In the genomic region with DNA sequence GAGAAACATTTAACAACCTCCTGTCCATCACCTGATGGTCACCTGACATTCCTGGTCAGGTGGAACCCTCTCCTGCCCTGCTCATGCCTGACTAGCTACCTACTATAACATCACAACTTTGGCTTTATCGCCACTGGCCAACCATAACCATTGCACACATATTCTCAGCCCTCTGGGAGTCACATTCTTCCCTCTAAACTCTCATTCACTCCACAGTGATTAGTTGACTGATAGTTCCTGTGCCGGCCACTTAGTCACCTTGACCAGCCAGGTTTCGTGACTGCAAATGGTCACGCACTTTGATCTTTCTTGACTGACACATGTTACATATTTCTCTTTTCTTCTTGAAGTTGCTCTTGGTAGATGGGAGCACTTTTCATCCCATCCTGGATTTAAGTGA, we compare ENCODE assay signal across 23 cellular contexts. TPM values are rescaled to one million over a fixed set of nuclear protein-coding genes. Genes with fewer than 3 reads are reported as not detected.
DNase-seq lines count a peak whose midpoint lies in the region; ATAC-seq, FAIRE-seq and TF ChIP-seq lines count a peak whose summit lies in the region.
"Had no signal": no experiment of that assay in that cellular context is flagged by ENCODE, and none has a peak within 500 bp of the region (broad histone marks: within the 10 kb centered on the region; RNA-seq: fewer than 3 reads in every experiment).

No MANE protein-coding gene starts in this region.

- no peaks in the 10 kb centered on the region for H3K9me3 ChIP-seq in HCT116 (ENCODE audit: control insufficient read depth in 1 of 2, insufficient read depth in 1 of 2, low read depth in 1 of 2, low read length in 2 of 2)
- no peaks in the 10 kb centered on the region for H3K9me3 ChIP-seq in H1 (ENCODE audit: insufficient read depth in 2 of 2, low read depth in 1 of 2, low read length in 1 of 2)
- H3K9me3 ChIP-seq: A549, HAP-1, MG63 had no signal

- H3K4me3 ChIP-seq in HCT116 (replicated peaks in 1 of 2; ENCODE audit: low read depth in 1 of 2, low read length in 2 of 2) (peak overlapping the region in 1 of 2 experiments; percentile 40; a peak in 2 of 4 replicates), H1 (ENCODE audit: extremely low read depth in 1 of 4, insufficient read depth in 2 of 4, low read depth in 3 of 4, low read length in 4 of 4) (no peak overlapping the region)
- H3K4me3 ChIP-seq: A549, HAP-1, MG63, Peyer's patch had no signal

- H3K9me2 ChIP-seq in HCT116 (ENCODE audit: insufficient read depth) = no peaks in the 10 kb centered on the region

- 68% methylated on average over 4 of the region's 4 CpGs; no CpG with 5 or more reads in 1 of the 2 experiments for WGBS in H1 (ENCODE audit: extremely low coverage in 1 of 2, insufficient coverage in 1 of 2, insufficient read length in 1 of 2, insufficient replicate concordance in 2 of 2, low coverage in 1 of 2, low lambda C conversion rate in 2 of 2, missing lambda C conversion rate in 1 of 2), 2 experiments

- H2BK15ac ChIP-seq in H1 (ENCODE audit: low read length) = no peak overlapping the region

- H3K4me1 ChIP-seq in HCT116 (ENCODE audit: control insufficient read depth in 1 of 2, insufficient read depth in 2 of 2, low read length in 2 of 2) (peaks cover 80 to 94% of the 10 kb centered on the region in 2 experiments), H1 (replicated peaks in 1 of 4; ENCODE audit: control insufficient read depth in 3 of 4, insufficient read depth in 4 of 4, low read length in 3 of 4) (peaks cover 0 to 38% (median 28%) of the 10 kb centered on the region in 4 experiments)
- H3K4me1 ChIP-seq: Peyer's patch had no signal

- peak overlapping the region; percentile 92; the same call in 1 of the 2 replicates for H2AK5ac ChIP-seq in H1 (ENCODE audit: low read depth, low read length)

- no peak for TF ChIP-seq POLR2A in HCT116 (IDR thresholded peaks at IDR 0.05; ENCODE audit: borderline replicate concordance, extremely low read depth, insufficient read depth, insufficient read length)
- no peak for TF ChIP-seq POLR2A in H1 (IDR thresholded peaks at IDR 0.05; ENCODE audit: control extremely low read depth in 1 of 2, low read depth in 2 of 2, low read length in 2 of 2)

- no peak for TF ChIP-seq EP300 in H1 (IDR thresholded peaks at IDR 0.05; ENCODE audit: borderline replicate concordance in 1 of 2, low read depth in 2 of 2, low read length in 2 of 2)

- peaks cover 100% of the 10 kb centered on the region for H3K79me2 ChIP-seq in HCT116 (ENCODE audit: insufficient read depth, low read length)
- H3K79me2 ChIP-seq in H1 (ENCODE audit: control insufficient read depth in 1 of 2, insufficient read depth in 2 of 2, low read length in 2 of 2) = peaks cover 0 to 65% of the 10 kb centered on the region in 2 experiments; a peak in 2 of 4 replicates

- H3K79me1 ChIP-seq in H1 (ENCODE audit: low read depth, low read length) = no peaks in the 10 kb centered on the region

- H3K27ac ChIP-seq in HCT116 (ENCODE audit: low read depth, low read length) (peak overlapping the region; percentile 74), H1 (ENCODE audit: low read depth, low read length) (no peak overlapping the region), layer of hippocampus (ENCODE audit: low read depth, low read length) (peak overlapping the region; percentile 97), temporal lobe (ENCODE audit: low read depth, low read length) (peak overlapping the region; percentile 99)
- H3K27ac ChIP-seq: A549, C4-2B, Peyer's patch had no signal

- no peak overlapping the region for H4K5ac ChIP-seq in H1 (ENCODE audit: insufficient read length, low read depth, low read length)

- peaks cover 2% of the 10 kb centered on the region; the same call in 1 of the 2 replicates for H3K23me2 ChIP-seq in H1 (ENCODE audit: low read depth, low read length)

- RAD21 ChIA-PET in HCT116 (lab: Charles Lee; ENCODE audit: low non-redundant PET in 1 of 2, low total read pairs in 2 of 2, uncharacterized antibody in 2 of 2, unreplicated experiment in 2 of 2) = no interaction called here

- H2BK5ac ChIP-seq in H1 (ENCODE audit: low read depth, low read length) = peak overlapping the region; percentile 38; the same call in 1 of the 2 replicates

- 0 out of 2 replicates have a peak overlapping the region, but pooled peaks have one; percentile 38 for H3K18ac ChIP-seq in H1 (ENCODE audit: extremely low read depth, low read length)

- ATAC-seq in HCT116 (peak; percentile 73), GM19351 (IDR thresholded peaks at IDR 0.05; ENCODE audit: unreplicated experiment) (no peak)
- ATAC-seq: A549 had no signal

- no peak overlapping the region for H3K4ac ChIP-seq in H1 (replicated peaks; ENCODE audit: insufficient read length, low read depth, low read length)

- H4K91ac ChIP-seq in H1 (replicated peaks; ENCODE audit: insufficient read length, low read length) = peak overlapping the region; percentile 34

- CTCF ChIA-PET in HCT116 (lab: Charles Lee) = no interaction called here
- CTCF ChIA-PET in H1 (lab: Charles Lee; ENCODE audit: partially characterized antibody) = interaction anchor here (0.9 kb wide), 1 partner anchor 20 kb away, joined by 3 read pairs; no protein-coding TSS in a partner anchor

- H3K36me3 ChIP-seq in HCT116 (ENCODE audit: control insufficient read depth in 1 of 2, insufficient read depth in 2 of 2, low read length in 2 of 2) (no peaks in the 10 kb centered on the region), H1 (ENCODE audit: control insufficient read depth in 2 of 4, insufficient read depth in 4 of 4, low read length in 3 of 4) (no peaks in the 10 kb centered on the region; a peak in 1 of 8 replicates)
- H3K36me3 ChIP-seq: MG63, Peyer's patch had no signal

- H3K14ac ChIP-seq in H1 (ENCODE audit: insufficient read length) = no peak overlapping the region

- H2BK12ac ChIP-seq in H1 (ENCODE audit: low read depth, low read length) = peak overlapping the region; percentile 88

- POLR2A ChIA-PET in HCT116 (lab: Charles Lee) = no interaction called here
- POLR2A ChIA-PET in H1 (lab: Charles Lee; ENCODE audit: partially characterized antibody) = interaction anchor here (1.0 kb wide), 1 partner anchor 8 kb away, joined by 3 read pairs; no protein-coding TSS in a partner anchor

- TF ChIP-seq RAD21 in HCT116 (IDR thresholded peaks at IDR 0.05; ENCODE audit: low read depth) (no peak), H1 (IDR thresholded peaks at IDR 0.05 in 1 of 2, conservative IDR thresholded peaks at IDR 0.05 in 1 of 2; ENCODE audit: low read depth in 2 of 2, low read length in 2 of 2) (no peak)

- in situ Hi-C loops in GM13976 (cut with MboI; ENCODE audit: low sequenced_read_pairs, unreplicated experiment) = no loop called here

- FAIRE-seq in H1 (lab: Jason Lieb, UNC) = no peak
- FAIRE-seq: A549, GM19239 had no signal

- no TSS peak for BruUV-seq in HCT116 (replicated peaks; lab: Mats Ljungman, UMichigan)

- peak; percentile 51 for DNase-seq in HCT116 (ENCODE audit: low read depth, low spot score)
- no peak for DNase-seq in H1 (ENCODE audit: low read depth in 1 of 2, low spot score in 2 of 2)
- DNase-seq in GM13976 (ENCODE audit: low spot score) = no peak
- DNase-seq in effector CD4-positive, alpha-beta T cell = no peak
- DNase-seq in NCI-H2171 treated with DMSO at 0.1 percent for 48 hours (lab: John Stamatoyannopoulos, UW) = no peak
- DNase-seq: EL, IMR-90, Karpas-422, MG63, NCI-H1092, NCI-H146, NCI-H2081 treated with DMSO at 0.1 percent for 48 hours, NCI-H226, NCI-H524 treated with DMSO at 0.1 percent for 48 hours, Peyer's patch, Right ventricle myocardium superior had no signal

- H3K27me3 ChIP-seq in HCT116 (ENCODE audit: insufficient read depth, low read length) = no peaks in the 10 kb centered on the region
- no peaks in the 10 kb centered on the region for H3K27me3 ChIP-seq in H1 (replicated peaks in 1 of 4; ENCODE audit: control insufficient read depth in 3 of 4, extremely low read depth in 1 of 4, insufficient read depth in 3 of 4, low read length in 3 of 4)
- H3K27me3 ChIP-seq in layer of hippocampus (ENCODE audit: control insufficient read depth, insufficient read depth, low read length) = no peaks in the 10 kb centered on the region
- H3K27me3 ChIP-seq: MG63, Peyer's patch had no signal

- H3K9ac ChIP-seq in HCT116 (ENCODE audit: low read length) = peak overlapping the region; percentile 42
- H3K9ac ChIP-seq in H1 (replicated peaks in 1 of 4; ENCODE audit: extremely low read depth in 1 of 4, low read depth in 3 of 4, low read length in 3 of 4) = no peak overlapping the region

- H2BK20ac ChIP-seq in H1 (ENCODE audit: low read length) = peak overlapping the region; percentile 62

- H4K8ac ChIP-seq in H1 (ENCODE audit: extremely low read depth, insufficient read depth, low read length) = no peak overlapping the region

- H4K20me1 ChIP-seq in HCT116 (ENCODE audit: insufficient read depth) (peaks cover 14% of the 10 kb centered on the region), H1 (replicated peaks in 1 of 2; ENCODE audit: control insufficient read depth in 1 of 2, insufficient read depth in 2 of 2, low read length in 2 of 2) (no peaks in the 10 kb centered on the region)

- TF ChIP-seq CTCF in HCT116 (IDR thresholded peaks at IDR 0.05 in 2 of 3, conservative IDR thresholded peaks at IDR 0.05 in 1 of 3; ENCODE audit: borderline replicate concordance in 1 of 3, insufficient read depth in 1 of 3, low read depth in 2 of 3, low read length in 2 of 3) (no peak), H1 (IDR thresholded peaks at IDR 0.05; ENCODE audit: control extremely low read depth in 1 of 3, insufficient read depth in 1 of 3, low read depth in 1 of 3, low read length in 3 of 3) (no peak), GM13976 (IDR thresholded peaks at IDR 0.05; ENCODE audit: borderline replicate concordance, control extremely low read depth, extremely low read depth, insufficient read depth, missing control alignments) (no peak)

- H3K4me2 ChIP-seq in HCT116 (ENCODE audit: low read length) (peak overlapping the region; percentile 67), H1 (ENCODE audit: insufficient read depth in 1 of 2, low read depth in 2 of 2, low read length in 2 of 2) (no peak overlapping the region; a peak in 1 of 4 replicates)
- H3K4me2 ChIP-seq: A549 had no signal

- H2AFZ ChIP-seq in HCT116 (ENCODE audit: low read depth, low read length, poor library complexity, severe bottlenecking) = no peak overlapping the region
- no peak overlapping the region for H2AFZ ChIP-seq in H1 (ENCODE audit: low read length)

- H2BK120ac ChIP-seq in H1 (replicated peaks; ENCODE audit: low read depth, low read length) = peak overlapping the region; percentile 10

- no peak overlapping the region for H3K23ac ChIP-seq in H1 (ENCODE audit: insufficient read length)

- no peak overlapping the region for H3K56ac ChIP-seq in H1 (replicated peaks; ENCODE audit: insufficient read length, low read depth, low read length)

- intact Hi-C loops in HCT116 (cut with micrococcal nuclease) = loop anchor here (5.0 kb wide), 1 partner anchor 47 kb away; no protein-coding TSS in a partner anchor

RNA-seq across cellular contexts. Expression of a gene that starts 50.1 kb away (rescaled TPM):
- total RNA-seq in HCT116 (2021; ENCODE audit: unreplicated experiment) = 148 TPM
- polyA plus RNA-seq in HCT116 (2012) = 83.0 and 90.2 TPM in 2 replicates
- 20.0 and 29.5 TPM in 2 replicates for total RNA-seq in H1 (2021; fragmentation: NEBNext Ultra II Directional; extraction: Animal tissue kit (Norgen Biotek cat#: 25700))
- 6.0 and 8.0 TPM in 2 replicates for polyA plus RNA-seq in H1 (2011; rRNA removed)
- 11.8 TPM for polyA plus RNA-seq in H1 (2011; cell fraction: cytosol; rRNA removed)
- 4.0 TPM for polyA plus RNA-seq in H1 (2011; cell fraction: nucleus; rRNA removed)
- polyA plus RNA-seq in H1 (2012, experiment 1 of 2) = 14.7 to 32.5 TPM (median 22.2 TPM) in 4 replicates
- polyA plus RNA-seq in H1 (2012, experiment 2 of 2) = 2.0 TPM
- 9.1 TPM for polyA plus RNA-seq in H1 (2013, experiment 1 of 2)
- polyA plus RNA-seq in H1 (2013, experiment 2 of 2) = 9.5 TPM
- 12.9 and 17.8 TPM in 2 replicates for polyA minus RNA-seq in H1 (2011; rRNA and poly(A)+ RNA removed)
- polyA minus RNA-seq in H1 (2011; cell fraction: cytosol; rRNA and poly(A)+ RNA removed) = 11.2 TPM
- 28.9 TPM for polyA minus RNA-seq in H1 (2011; cell fraction: nucleus; rRNA and poly(A)+ RNA removed)
- total RNA-seq in temporal lobe = 161 TPM
